9 cellular contexts compared by ENCODE assay signal in the genomic region with DNA sequence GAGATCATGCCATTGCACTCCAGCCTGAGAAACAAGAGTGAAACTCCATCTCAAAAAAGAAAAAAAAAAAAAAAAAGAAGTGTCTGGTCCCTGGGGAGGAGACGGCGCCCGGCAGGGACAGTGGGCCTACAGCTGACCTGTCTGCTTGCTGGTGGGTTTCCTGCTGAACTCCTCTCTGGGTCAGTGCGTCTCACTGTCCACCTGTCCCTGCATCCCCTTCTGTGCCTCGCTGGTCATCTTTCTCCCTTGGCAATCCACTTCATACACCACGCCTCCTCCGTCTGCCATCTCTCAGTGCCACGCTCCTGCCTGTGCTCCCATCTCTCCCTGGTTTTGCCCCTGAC.
DNase-seq lines count a peak whose midpoint lies in the region; ATAC-seq and TF ChIP-seq lines count a peak whose summit lies in the region.
"Had no signal": no experiment of that assay in that cellular context is flagged by ENCODE, and none has a peak within 500 bp of the region (broad histone marks: within the 10 kb centered on the region; RNA-seq: fewer than 3 reads in every experiment).

No MANE protein-coding gene starts in this region.

- peaks cover 6% of the 10 kb centered on the region for H3K79me2 ChIP-seq in smooth muscle cell (ENCODE audit: low read depth)

- H3K27me3 Mint-ChIP-seq in glutamatergic neuron (ENCODE audit: unreplicated experiment): peaks cover 10% of the 10 kb centered on the region

- intact Hi-C loops in heart right ventricle (cut with DNase I) (no loop called here), cardiac septum (cut with DNase I) (no loop called here)

- peak overlapping the region; percentile 99 for H3K4me2 ChIP-seq in smooth muscle cell

- H3K4me1 Mint-ChIP-seq in glutamatergic neuron (ENCODE audit: low read depth, unreplicated experiment): peaks cover 3% of the 10 kb centered on the region

- H2AFZ ChIP-seq in smooth muscle cell (ENCODE audit: low read depth): peak overlapping the region; percentile 94

- H3K9me3 Mint-ChIP-seq in glutamatergic neuron (ENCODE audit: unreplicated experiment): peaks cover 11% of the 10 kb centered on the region

- H3K36me3 ChIP-seq in heart right ventricle (no peaks in the 10 kb centered on the region), SJSA1 (no peaks in the 10 kb centered on the region), smooth muscle cell (ENCODE audit: low read depth) (no peaks in the 10 kb centered on the region)

- no peaks in the 10 kb centered on the region for H4K20me1 ChIP-seq in smooth muscle cell (ENCODE audit: low read depth)

- no peak for TF ChIP-seq POLR2A in erythroblast (IDR thresholded peaks at IDR 0.05; ENCODE audit: low read length)

- WGBS in heart right ventricle, 2 donors: 28 to 29% methylated on average over 8 of the region's 8 CpGs
- WGBS in smooth muscle cell (ENCODE audit: low lambda C conversion rate): 83% methylated on average over 8 of the region's 8 CpGs

- H3K27me3 ChIP-seq in heart right ventricle (no peaks in the 10 kb centered on the region), SJSA1 (replicated peaks) (no peaks in the 10 kb centered on the region), smooth muscle cell (ENCODE audit: low read depth) (no peaks in the 10 kb centered on the region)

- H3F3A ChIP-seq in smooth muscle cell (ENCODE audit: low read depth): no peaks in the 10 kb centered on the region

- peak overlapping the region; percentile 40 to 99 (median 66) for H3K4me3 ChIP-seq in heart right ventricle
- H3K4me3 ChIP-seq in SJSA1: peak overlapping the region; percentile 64
- H3K4me3 ChIP-seq in smooth muscle cell: peak overlapping the region; percentile 81

- H3K4me3 Mint-ChIP-seq in glutamatergic neuron (ENCODE audit: unreplicated experiment): peak overlapping the region; percentile 99

- ATAC-seq in heart right ventricle (no peak), GM18498 (IDR thresholded peaks at IDR 0.05; ENCODE audit: unreplicated experiment) (no peak)

- peaks cover 4 to 20% (median 11%) of the 10 kb centered on the region in 9 donors for H3K4me1 ChIP-seq in heart right ventricle
- H3K4me1 ChIP-seq in SJSA1 (replicated peaks): peaks cover 21% of the 10 kb centered on the region
- H3K4me1 ChIP-seq in smooth muscle cell (ENCODE audit: low read depth): no peaks in the 10 kb centered on the region

- H3K36me3 Mint-ChIP-seq in glutamatergic neuron (ENCODE audit: unreplicated experiment): peaks cover 14% of the 10 kb centered on the region

- peaks cover 0 to 7% (median 0%) of the 10 kb centered on the region in 11 donors for H3K9me3 ChIP-seq in heart right ventricle
- no peaks in the 10 kb centered on the region for H3K9me3 ChIP-seq in SJSA1 (replicated peaks)
- no peaks in the 10 kb centered on the region for H3K9me3 ChIP-seq in smooth muscle cell (replicated peaks; ENCODE audit: low read depth)

- H3K27ac Mint-ChIP-seq in glutamatergic neuron (ENCODE audit: unreplicated experiment): peak overlapping the region; percentile 93

- no peak for DNase-seq in heart right ventricle
- no peak for DNase-seq in cardiac septum (ENCODE audit: low spot score)
- DNase-seq in SJSA1 (ENCODE audit: low read depth in 1 of 2, low spot score in 2 of 2): no peak
- DNase-seq in glutamatergic neuron: no peak
- DNase-seq in smooth muscle cell (lab: John Stamatoyannopoulos, UW; ENCODE audit: unreplicated experiment): no peak
- no peak for DNase-seq in erythroblast (lab: John Stamatoyannopoulos, UW)
- DNase-seq in activated CD8-positive, alpha-beta memory T cell treated with anti-CD3 and anti-CD28 coated beads for 24 hours: no peak

- peak overlapping the region; percentile 52 for H3K9ac ChIP-seq in smooth muscle cell (ENCODE audit: low read depth)

- TF ChIP-seq CTCF in heart right ventricle (IDR thresholded peaks at IDR 0.05): no peak
- no peak for TF ChIP-seq CTCF in glutamatergic neuron (IDR thresholded peaks at IDR 0.05; ENCODE audit: partially characterized antibody, unreplicated experiment)
- no peak for TF ChIP-seq CTCF in smooth muscle cell (IDR thresholded peaks at IDR 0.05; ENCODE audit: borderline replicate concordance, insufficient read depth, poor library complexity, severe bottlenecking)

- H3K27ac ChIP-seq in heart right ventricle (peak overlapping the region in 7 of 10 donors; percentile 1 to 74 (median 50)), SJSA1 (no peak overlapping the region), smooth muscle cell (ENCODE audit: low read depth) (no peak overlapping the region)
- H3K27ac ChIP-seq: epithelial cell of prostate had no signal

Comparison
In these comparisons a context has a peak if more than half of its experiments do, and no peak if none do; other contexts are left out.
1. H3K27ac ChIP-seq: peak in heart right ventricle (7 of 10); none in SJSA1 (single experiment) and smooth muscle cell (single experiment).
2. Peak in every context shown above with its lines, with median percentiles within 50 percentile points of each other: H3K4me3 ChIP-seq.